29 cellular contexts compared by ENCODE assay signal in genomic region chr1:247304046-247304445, GRCh38. TPM values are rescaled to one million over a fixed set of nuclear protein-coding genes. Genes with fewer than 3 reads are reported as not detected.
DNase-seq lines count a peak whose midpoint lies in the region; ATAC-seq and TF ChIP-seq lines count a peak whose summit lies in the region.
"Had no signal": no experiment of that assay in that cellular context is flagged by ENCODE, and none has a peak within 500 bp of the region (broad histone marks: within the 10 kb centered on the region; RNA-seq: fewer than 3 reads in every experiment).

No MANE protein-coding gene starts in this region.

- ATAC-seq in left ventricle myocardium superior (peak; percentile 36), right cardiac atrium (no peak)
- ATAC-seq in natural killer cell treated with Interleukin-12 subunit alpha and Interleukin-12 subunit beta and Interleukin-15 and Interleukin-18, amount 100 ng/mL, for 72 hours: no peak
- ATAC-seq: GM12878, Right ventricle myocardium inferior had no signal

- H3K27ac ChIP-seq in right cardiac atrium (ENCODE audit: low read length) (no peak overlapping the region), spleen (peak overlapping the region in 1 of 8 donors; percentile 12)
- H3K27ac ChIP-seq: PC-9 had no signal

- no peaks in the 10 kb centered on the region for H3K4me1 ChIP-seq in right cardiac atrium (ENCODE audit: control insufficient read depth, insufficient read depth, low read length)
- H3K4me1 ChIP-seq in spleen: no peaks in the 10 kb centered on the region
- H3K4me1 ChIP-seq: HAP-1 had no signal

- no peak overlapping the region for H3K27ac Mint-ChIP-seq in endothelial cell (ENCODE audit: unreplicated experiment)
- no peak overlapping the region for H3K27ac Mint-ChIP-seq in natural killer cell treated with Interleukin-12 subunit alpha and Interleukin-12 subunit beta and Interleukin-15 and Interleukin-18, amount 100 ng/mL, for 72 hours
- H3K27ac Mint-ChIP-seq: HFFc6 had no signal

- intact Hi-C loops in left ventricle myocardium superior (cut with micrococcal nuclease): no loop called here
- intact Hi-C loops in right cardiac atrium (cut with DNase I): no loop called here
- intact Hi-C loops in spleen (cut with DNase I; ENCODE audit: low total_unique reads): no loop called here

- H3K4me3 ChIP-seq in right cardiac atrium (ENCODE audit: low read length) (no peak overlapping the region), spleen (no peak overlapping the region)
- H3K4me3 ChIP-seq: GM12878, HAP-1, PC-9 had no signal

- H3K9me3 Mint-ChIP-seq in endothelial cell (ENCODE audit: unreplicated experiment): no peaks in the 10 kb centered on the region
- H3K9me3 Mint-ChIP-seq in natural killer cell treated with Interleukin-12 subunit alpha and Interleukin-12 subunit beta and Interleukin-15 and Interleukin-18, amount 100 ng/mL, for 72 hours: no peaks in the 10 kb centered on the region
- H3K9me3 Mint-ChIP-seq: CD8-positive, alpha-beta memory T cell; HFFc6 had no signal

- DNase-seq in left ventricle myocardium superior (no peak), right cardiac atrium (no peak), endothelial cell (ENCODE audit: low spot score) (no peak), mesenteric fat pad (ENCODE audit: low spot score) (peak; percentile 22), spleen (no peak)
- DNase-seq in stimulated activated CD4-positive, alpha-beta T cell treated with anti-CD3 and anti-CD28 coated beads, Interleukin-15, amount 100 ng/mL, for 24 hours: no peak
- no peak for DNase-seq in natural killer cell treated with Interleukin-12 subunit alpha and Interleukin-12 subunit beta and Interleukin-15 and Interleukin-18, amount 100 ng/mL, for 72 hours (ENCODE audit: low spot score)
- DNase-seq: C1 segment of cervical spinal cord; CD8-positive, alpha-beta memory T cell; DMS 273 treated with DMSO at 0.1 percent for 48 hours; DMS79; EL; GDM1; GOT3; HFFc6; NCI-H1092; NCI-H1417 treated with DMSO at 0.1 percent for 48 hours; NCI-H1694 treated with DMSO at 0.1 percent for 48 hours; NCI-H2081; NCI-H2227 treated with DMSO at 0.1 percent for 48 hours; NCI-H526 treated with DMSO at 0.1 percent for 48 hours; PC-9 had no signal

- TF ChIP-seq CTCF in endothelial cell (IDR thresholded peaks at IDR 0.05; ENCODE audit: unreplicated experiment) (no peak), spleen (IDR thresholded peaks at IDR 0.05 in 8 of 11, conservative IDR thresholded peaks at IDR 0.05 in 3 of 11) (no peak)

- no peaks in the 10 kb centered on the region for H3K9me3 ChIP-seq in right cardiac atrium (ENCODE audit: control insufficient read depth, low read length)
- no peaks in the 10 kb centered on the region for H3K9me3 ChIP-seq in spleen
- H3K9me3 ChIP-seq: HAP-1 had no signal

- H3K27me3 ChIP-seq in right cardiac atrium (ENCODE audit: control insufficient read depth, insufficient read depth) (no peaks in the 10 kb centered on the region), spleen (replicated peaks in 1 of 7) (no peaks in the 10 kb centered on the region)

- H3K36me3 ChIP-seq in spleen: peaks cover 0 to 100% (median 57%) of the 10 kb centered on the region in 6 donors

- H3K4me1 Mint-ChIP-seq in endothelial cell (ENCODE audit: unreplicated experiment): peaks cover 5% of the 10 kb centered on the region
- H3K4me1 Mint-ChIP-seq in natural killer cell treated with Interleukin-12 subunit alpha and Interleukin-12 subunit beta and Interleukin-15 and Interleukin-18, amount 100 ng/mL, for 72 hours (ENCODE audit: low read depth in 2 of 2): no peaks in the 10 kb centered on the region
- H3K4me1 Mint-ChIP-seq: CD8-positive, alpha-beta memory T cell had no signal

- peaks cover 7% of the 10 kb centered on the region for H3K27me3 Mint-ChIP-seq in endothelial cell (ENCODE audit: unreplicated experiment)
- no peaks in the 10 kb centered on the region for H3K27me3 Mint-ChIP-seq in natural killer cell treated with Interleukin-12 subunit alpha and Interleukin-12 subunit beta and Interleukin-15 and Interleukin-18, amount 100 ng/mL, for 72 hours
- H3K27me3 Mint-ChIP-seq: CD8-positive, alpha-beta memory T cell had no signal

- H3K4me3 Mint-ChIP-seq in endothelial cell (ENCODE audit: unreplicated experiment): peak overlapping the region; percentile 50
- H3K4me3 Mint-ChIP-seq in natural killer cell treated with Interleukin-12 subunit alpha and Interleukin-12 subunit beta and Interleukin-15 and Interleukin-18, amount 100 ng/mL, for 72 hours: no peak overlapping the region
- H3K4me3 Mint-ChIP-seq: CD8-positive, alpha-beta memory T cell; HFFc6 had no signal

- WGBS in right cardiac atrium: 80% methylated on average over 2 of the region's 2 CpGs
- WGBS in spleen, 5 donors: 85 to 100% (median 88%) methylated on average over 2 of the region's 2 CpGs

- peaks cover 73% of the 10 kb centered on the region for H3K36me3 Mint-ChIP-seq in endothelial cell (ENCODE audit: low read depth, unreplicated experiment)
- peaks cover 27% of the 10 kb centered on the region for H3K36me3 Mint-ChIP-seq in natural killer cell treated with Interleukin-12 subunit alpha and Interleukin-12 subunit beta and Interleukin-15 and Interleukin-18, amount 100 ng/mL, for 72 hours

- no peak for TF ChIP-seq POLR2A in spleen (IDR thresholded peaks at IDR 0.05)

RNA-seq across cellular contexts. Expression of gene ZNF496, which starts 27.6 kb away (rescaled TPM):
- total RNA-seq in left ventricle myocardium superior: 15.0 TPM
- 10 to 100 TPM; 16.9 to 19.5 (median 17.4) TPM for total RNA-seq in right cardiac atrium
- 7.9 TPM for polyA plus RNA-seq in right cardiac atrium
- 76.5 TPM for total RNA-seq in endothelial cell (ENCODE audit: unreplicated experiment)
- 14.4 TPM for total RNA-seq in mesenteric fat pad
- total RNA-seq in natural killer cell treated with Interleukin-12 subunit alpha and Interleukin-12 subunit beta and Interleukin-15 and Interleukin-18, amount 100 ng/mL, for 72 hours: 10 to 100 TPM; 17.2 to 24.5 TPM
- total RNA-seq in spleen: 10 to 100 TPM; 22.0 to 45.4 (median 32.9) TPM
- 10 to 100 TPM in 1 of 3 donors, 1 to 10 TPM in 2; 5.7 to 13.3 (median 7.0) TPM for polyA plus RNA-seq in spleen

RNA-seq across cellular contexts. Expression of gene VN1R5, which starts 48.2 kb away (rescaled TPM):
- total RNA-seq in left ventricle myocardium superior (not detected), right cardiac atrium (not detected), endothelial cell (ENCODE audit: unreplicated experiment) (not detected), mesenteric fat pad (not detected), spleen (not detected)
- polyA plus RNA-seq in right cardiac atrium (not detected), spleen (not detected)
- not detected for total RNA-seq in natural killer cell treated with Interleukin-12 subunit alpha and Interleukin-12 subunit beta and Interleukin-15 and Interleukin-18, amount 100 ng/mL, for 72 hours
- total RNA-seq: A673; CD8-positive, alpha-beta memory T cell; GM12878; HFFc6; NCI-H460; PC-9; Right ventricle myocardium inferior; RPMI7951; SK-MEL-5 had no signal
- polyA plus RNA-seq: CD8-positive, alpha-beta memory T cell; GM12878 had no signal
